13 cellular contexts compared by ENCODE assay signal in the genomic region with DNA sequence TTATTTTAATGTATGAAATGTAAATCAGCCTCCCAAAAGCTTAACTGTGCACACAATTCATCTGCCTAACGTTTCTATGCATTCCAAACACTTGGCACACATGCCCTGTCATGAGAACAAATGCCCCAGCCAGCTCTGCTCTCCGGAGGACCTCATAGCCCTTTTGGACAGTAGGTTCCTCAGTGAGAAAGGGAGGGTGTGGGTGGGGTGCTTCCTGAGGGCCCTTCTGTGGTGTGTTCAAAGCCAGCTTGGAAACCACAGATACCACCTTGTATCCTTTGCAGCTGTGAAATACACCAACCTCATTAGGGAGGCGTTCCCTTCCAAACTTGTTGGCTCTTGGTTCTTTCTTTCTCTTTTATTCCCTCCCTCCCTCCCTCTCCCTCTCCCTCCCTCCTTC.
DNase-seq lines count a peak whose midpoint lies in the region; ATAC-seq, FAIRE-seq and TF ChIP-seq lines count a peak whose summit lies in the region.
"Had no signal": no experiment of that assay in that cellular context is flagged by ENCODE, and none has a peak within 500 bp of the region (broad histone marks: within the 10 kb centered on the region; RNA-seq: fewer than 3 reads in every experiment).

No MANE protein-coding gene starts in this region.

- no peaks in the 10 kb centered on the region for H3K36me3 Mint-ChIP-seq in CD8-positive, alpha-beta memory T cell
- H3K36me3 Mint-ChIP-seq in T-helper 17 cell (ENCODE audit: low read depth): no peaks in the 10 kb centered on the region
- H3K36me3 Mint-ChIP-seq: neural progenitor cell had no signal

- peak overlapping the region; percentile 27 for H3K4me3 ChIP-seq in CD8-positive, alpha-beta memory T cell (ENCODE audit: low read length)
- peak overlapping the region; percentile 35 for H3K4me3 ChIP-seq in effector memory CD4-positive, alpha-beta T cell (ENCODE audit: insufficient read depth, low read depth, low read length, poor library complexity, severe bottlenecking)
- no peak overlapping the region for H3K4me3 ChIP-seq in PC-3 (ENCODE audit: low read length)
- H3K4me3 ChIP-seq: gastroesophageal sphincter, neural progenitor cell had no signal

- DNase-seq in CD8-positive, alpha-beta memory T cell: peak in 3 of 5 donors; percentile 10 to 45 (median 38)
- DNase-seq in GM19239 (ENCODE audit: insufficient read length, low spot score): no peak
- DNase-seq in T-helper 17 cell: no peak
- no peak for DNase-seq in effector memory CD4-positive, alpha-beta T cell
- no peak for DNase-seq in PC-3
- no peak for DNase-seq in COR-L47 (lab: John Stamatoyannopoulos, UW)
- DNase-seq: left colon, NCI-H2107 had no signal

- CTCF ChIA-PET in CD8-positive, alpha-beta memory T cell (lab: Charles Lee): interaction anchor here (0.8 kb wide), 1 partner anchor 13 kb away, joined by 3 read pairs; no protein-coding TSS in a partner anchor
- CTCF ChIA-PET in PC-3 (lab: Charles Lee): no interaction called here

- BruUV-seq in PC-3 (replicated peaks; lab: Mats Ljungman, UMichigan): no TSS peak

- H3F3A ChIP-seq in PC-3 (ENCODE audit: low read length, unreplicated experiment): no peaks in the 10 kb centered on the region

- H3K9me3 Mint-ChIP-seq in CD8-positive, alpha-beta memory T cell: no peaks in the 10 kb centered on the region
- H3K9me3 Mint-ChIP-seq: neural progenitor cell had no signal

- H3K27me3 ChIP-seq in CD8-positive, alpha-beta memory T cell (ENCODE audit: insufficient read depth, low read length, poor library complexity, severe bottlenecking): peaks cover 4% of the 10 kb centered on the region
- H3K27me3 ChIP-seq in effector memory CD4-positive, alpha-beta T cell (replicated peaks; ENCODE audit: control insufficient read depth, insufficient read depth, low read length, poor library complexity, severe bottlenecking): no peaks in the 10 kb centered on the region
- H3K27me3 ChIP-seq in PC-3 (ENCODE audit: low read length): peaks cover 73% of the 10 kb centered on the region
- H3K27me3 ChIP-seq: neural progenitor cell had no signal

- ATAC-seq in T-helper 17 cell (peak; percentile 89), PC-3 (no peak), HG03520 (IDR thresholded peaks at IDR 0.05; ENCODE audit: unreplicated experiment) (no peak), HG03039 (IDR thresholded peaks at IDR 0.05; ENCODE audit: unreplicated experiment) (no peak)
- ATAC-seq: gastroesophageal sphincter, left colon had no signal

- no peak overlapping the region for H3K4me2 ChIP-seq in PC-3 (ENCODE audit: low read length)
- H3K4me2 ChIP-seq: neural progenitor cell had no signal

- peak overlapping the region; percentile 6 to 90 (median 82) for H3K4me3 Mint-ChIP-seq in CD8-positive, alpha-beta memory T cell
- H3K4me3 Mint-ChIP-seq in T-helper 17 cell: peak overlapping the region; percentile 84
- H3K4me3 Mint-ChIP-seq: neural progenitor cell had no signal

- H3K4me1 ChIP-seq in CD8-positive, alpha-beta memory T cell (ENCODE audit: insufficient read depth, low read length): peaks cover 27% of the 10 kb centered on the region
- peaks cover 16% of the 10 kb centered on the region for H3K4me1 ChIP-seq in effector memory CD4-positive, alpha-beta T cell (ENCODE audit: control insufficient read depth, insufficient read depth, low read length, poor library complexity, severe bottlenecking)
- H3K4me1 ChIP-seq in PC-3 (ENCODE audit: insufficient read depth, low read length): no peaks in the 10 kb centered on the region

- no peaks in the 10 kb centered on the region for H3K9me2 ChIP-seq in PC-3 (replicated peaks; ENCODE audit: low read length)

- no peak overlapping the region for H2AFZ ChIP-seq in PC-3 (ENCODE audit: low read length)
- H2AFZ ChIP-seq: neural progenitor cell had no signal

- FAIRE-seq in GM19239 (lab: Jason Lieb, UNC): peak; percentile 51
- FAIRE-seq: HTR-8/SVneo had no signal

- intact Hi-C loops in PC-3 (cut with micrococcal nuclease): no loop called here

- H3K4me1 Mint-ChIP-seq in CD8-positive, alpha-beta memory T cell: peaks cover 36 to 43% (median 37%) of the 10 kb centered on the region in 3 donors
- H3K4me1 Mint-ChIP-seq in T-helper 17 cell: peaks cover 42% of the 10 kb centered on the region

- H3K36me3 ChIP-seq in CD8-positive, alpha-beta memory T cell (ENCODE audit: insufficient read depth, low read length): no peaks in the 10 kb centered on the region
- H3K36me3 ChIP-seq in effector memory CD4-positive, alpha-beta T cell (ENCODE audit: control insufficient read depth, insufficient read depth, low read length): no peaks in the 10 kb centered on the region
- H3K36me3 ChIP-seq in PC-3 (ENCODE audit: low read depth, low read length): no peaks in the 10 kb centered on the region
- H3K36me3 ChIP-seq: gastroesophageal sphincter, neural progenitor cell had no signal

- peaks cover 10 to 35% of the 10 kb centered on the region in 2 donors for H3K27me3 Mint-ChIP-seq in CD8-positive, alpha-beta memory T cell
- H3K27me3 Mint-ChIP-seq in T-helper 17 cell: peaks cover 14% of the 10 kb centered on the region

- no peak for TF ChIP-seq CTCF in PC-3 (conservative IDR thresholded peaks at IDR 0.05; ENCODE audit: low read depth, low read length)

- POLR2A ChIA-PET in CD8-positive, alpha-beta memory T cell (lab: Charles Lee): no interaction called here
- POLR2A ChIA-PET in PC-3 (lab: Charles Lee; ENCODE audit: unreplicated experiment): no interaction called here

- H4K20me1 ChIP-seq in PC-3 (ENCODE audit: low read length): no peaks in the 10 kb centered on the region

- H3K27ac ChIP-seq in CD8-positive, alpha-beta memory T cell (ENCODE audit: low read depth, low read length): no peak overlapping the region
- no peak overlapping the region for H3K27ac ChIP-seq in effector memory CD4-positive, alpha-beta T cell (ENCODE audit: insufficient read depth, low read length, poor library complexity, severe bottlenecking)
- H3K27ac ChIP-seq in PC-3 (ENCODE audit: low read length): no peak overlapping the region
- H3K27ac ChIP-seq: gastroesophageal sphincter, neural progenitor cell had no signal

- H3K27ac Mint-ChIP-seq in CD8-positive, alpha-beta memory T cell: peak overlapping the region in 5 of 8 donors; percentile 26 to 78 (median 43)
- H3K27ac Mint-ChIP-seq in T-helper 17 cell: peak overlapping the region; percentile 78
- H3K27ac Mint-ChIP-seq: neural progenitor cell had no signal

- no peak overlapping the region for H3K9ac ChIP-seq in PC-3 (ENCODE audit: low read length)
- H3K9ac ChIP-seq: neural progenitor cell had no signal

- H3K9me3 ChIP-seq in CD8-positive, alpha-beta memory T cell (ENCODE audit: low read length): no peaks in the 10 kb centered on the region
- H3K9me3 ChIP-seq in T-helper 17 cell (ENCODE audit: control insufficient read depth, low read length, poor library complexity, severe bottlenecking) (no peaks in the 10 kb centered on the region), PC-3 (ENCODE audit: low read length) (no peaks in the 10 kb centered on the region)
- no peaks in the 10 kb centered on the region for H3K9me3 ChIP-seq in effector memory CD4-positive, alpha-beta T cell (ENCODE audit: control insufficient read depth, low read length)
- H3K9me3 ChIP-seq: gastroesophageal sphincter had no signal

- no peaks in the 10 kb centered on the region for H3K79me2 ChIP-seq in PC-3 (ENCODE audit: low read length)

Comparison
In these comparisons a context has a peak if more than half of its experiments do, and no peak if none do; other contexts are left out.
1. DNase-seq: peak in CD8-positive, alpha-beta memory T cell (3 of 5); none in GM19239 (single experiment), T-helper 17 cell (0 of 3), effector memory CD4-positive, alpha-beta T cell (0 of 3), PC-3 (single experiment) and COR-L47 (single experiment).